In genomic region chr7:120731276-120731675, GRCh38 we compare ENCODE assay signal across 15 cellular contexts.
A peak's percentile ranks its signal among the peaks of the same experiment; 100 is the strongest.
DNase-seq lines count a peak whose midpoint lies in the region; ATAC-seq and TF ChIP-seq lines count a peak whose summit lies in the region.
"Had no signal": no experiment of that assay in that cellular context is flagged by ENCODE, and none has a peak within 500 bp of the region (broad histone marks: within the 10 kb centered on the region; RNA-seq: fewer than 3 reads in every experiment).

No MANE protein-coding gene starts in this region.

- peak overlapping the region; percentile 5 for H3K27ac Mint-ChIP-seq in activated T-cell treated with anti-CD3 and anti-CD28 coated beads, Interleukin-2, amount 50 U/mL, for 72 hours
- H3K27ac Mint-ChIP-seq in glutamatergic neuron (ENCODE audit: unreplicated experiment) = peak overlapping the region; percentile 72
- H3K27ac Mint-ChIP-seq: CD14-positive monocyte; CD4-positive, alpha-beta memory T cell; H9 had no signal

- H3K79me2 ChIP-seq in PC-9 (ENCODE audit: low read depth) = no peaks in the 10 kb centered on the region

- H3K4me3 ChIP-seq in PC-9 (no peak overlapping the region), gastroesophageal sphincter (no peak overlapping the region)
- H3K4me3 ChIP-seq: BLaER1 had no signal

- no peak for TF ChIP-seq EP300 in gastroesophageal sphincter (IDR thresholded peaks at IDR 0.05)

- H3K4me1 ChIP-seq in PC-9 (replicated peaks; ENCODE audit: insufficient read depth) (no peaks in the 10 kb centered on the region), gastroesophageal sphincter (no peaks in the 10 kb centered on the region)
- H3K4me1 ChIP-seq: BLaER1 had no signal

- no peak overlapping the region for H3K4me3 Mint-ChIP-seq in activated T-cell treated with anti-CD3 and anti-CD28 coated beads, Interleukin-2, amount 50 U/mL, for 72 hours
- H3K4me3 Mint-ChIP-seq in glutamatergic neuron (ENCODE audit: unreplicated experiment) = no peak overlapping the region
- H3K4me3 Mint-ChIP-seq: CD14-positive monocyte; CD4-positive, alpha-beta memory T cell; H9 had no signal

- POLR2A ChIA-PET in PC-9 (lab: Charles Lee; ENCODE audit: unreplicated experiment) = interaction anchor here (0.6 to 0.7 kb wide), 2 partner anchors 14 to 47 kb away, joined by 5 to 7 read pairs; no protein-coding TSS in a partner anchor

- DNase-seq in activated T-cell treated with anti-CD3 and anti-CD28 coated beads, Interleukin-2, amount 50 U/mL, for 72 hours = no peak
- no peak for DNase-seq in activated T-cell treated with anti-CD3 and anti-CD28 coated beads, Interleukin-2, amount 50 U/mL, for 48 hours
- DNase-seq in PC-9 (no peak), glutamatergic neuron (no peak), NCI-H2081 treated with DMSO at 0.1 percent for 48 hours (lab: John Stamatoyannopoulos, UW) (no peak), NCI-H2196 treated with DMSO at 0.1 percent for 48 hours (lab: John Stamatoyannopoulos, UW; ENCODE audit: unreplicated experiment) (no peak)
- DNase-seq: 8988T; CD4-positive, alpha-beta memory T cell; DMS53; DND-41; EL; H9 had no signal

- intact Hi-C loops in PC-9 (cut with micrococcal nuclease; ENCODE audit: unreplicated experiment) = loop anchor here (5.0 kb wide), 1 partner anchor 324 kb away; no protein-coding TSS in a partner anchor

- H3K9me2 ChIP-seq in PC-9 (ENCODE audit: insufficient read depth) = no peaks in the 10 kb centered on the region

- TF ChIP-seq CTCF in PC-9 (conservative IDR thresholded peaks at IDR 0.05) (no peak), glutamatergic neuron (IDR thresholded peaks at IDR 0.05; ENCODE audit: partially characterized antibody, unreplicated experiment) (no peak), gastroesophageal sphincter (IDR thresholded peaks at IDR 0.05) (no peak)

- H3K9me3 ChIP-seq in PC-9 (ENCODE audit: insufficient read depth, low read depth) (no peaks in the 10 kb centered on the region; the same call in none of the 2 replicates), gastroesophageal sphincter (no peaks in the 10 kb centered on the region)
- H3K9me3 ChIP-seq: BLaER1 had no signal

- no peak for TF ChIP-seq POLR2A in gastroesophageal sphincter (IDR thresholded peaks at IDR 0.05)

- peak overlapping the region; percentile 58; the same call in 1 of the 2 replicates for H2AFZ ChIP-seq in PC-9

- H3F3A ChIP-seq in PC-9 (ENCODE audit: insufficient read depth, low read depth) = no peaks in the 10 kb centered on the region

- H3K27ac ChIP-seq in PC-9 (no peak overlapping the region), gastroesophageal sphincter (no peak overlapping the region)
- H3K27ac ChIP-seq: BLaER1 had no signal

- no peaks in the 10 kb centered on the region for H4K20me1 ChIP-seq in PC-9 (ENCODE audit: insufficient read depth)
- H4K20me1 ChIP-seq: BLaER1 had no signal

- BruUV-seq in PC-9 (replicated peaks; lab: Mats Ljungman, UMichigan) = no TSS peak

- no peak for ATAC-seq in activated T-cell treated with anti-CD3 and anti-CD28 coated beads, Interleukin-2, amount 50 U/mL, for 72 hours (replicated peaks in 1 of 2)
- ATAC-seq in gastroesophageal sphincter = no peak

- H3K36me3 ChIP-seq in PC-9 (ENCODE audit: low read depth) (no peaks in the 10 kb centered on the region), gastroesophageal sphincter (no peaks in the 10 kb centered on the region)
- H3K36me3 ChIP-seq: BLaER1 had no signal

- CTCF ChIA-PET in PC-9 (lab: Charles Lee) = no interaction called here

- no peaks in the 10 kb centered on the region for H3K27me3 Mint-ChIP-seq in activated T-cell treated with anti-CD3 and anti-CD28 coated beads, Interleukin-2, amount 50 U/mL, for 72 hours (ENCODE audit: low read depth)
- H3K27me3 Mint-ChIP-seq in glutamatergic neuron (ENCODE audit: unreplicated experiment) = no peaks in the 10 kb centered on the region
- H3K27me3 Mint-ChIP-seq: CD4-positive, alpha-beta memory T cell had no signal

- H3K4me2 ChIP-seq in PC-9 = no peak overlapping the region
- H3K4me2 ChIP-seq: BLaER1 had no signal

- no peaks in the 10 kb centered on the region for H3K36me3 Mint-ChIP-seq in activated T-cell treated with anti-CD3 and anti-CD28 coated beads, Interleukin-2, amount 50 U/mL, for 72 hours (ENCODE audit: insufficient read depth in 2 of 2)
- H3K36me3 Mint-ChIP-seq in glutamatergic neuron (ENCODE audit: unreplicated experiment) = no peaks in the 10 kb centered on the region
- H3K36me3 Mint-ChIP-seq: CD14-positive monocyte; CD4-positive, alpha-beta memory T cell had no signal

- no peaks in the 10 kb centered on the region for H3K4me1 Mint-ChIP-seq in activated T-cell treated with anti-CD3 and anti-CD28 coated beads, Interleukin-2, amount 50 U/mL, for 72 hours (ENCODE audit: low read depth)
- peaks cover 38% of the 10 kb centered on the region for H3K4me1 Mint-ChIP-seq in glutamatergic neuron (ENCODE audit: low read depth, unreplicated experiment)
- H3K4me1 Mint-ChIP-seq: CD14-positive monocyte; CD4-positive, alpha-beta memory T cell had no signal

- H3K9me3 Mint-ChIP-seq in activated T-cell treated with anti-CD3 and anti-CD28 coated beads, Interleukin-2, amount 50 U/mL, for 72 hours = no peaks in the 10 kb centered on the region
- H3K9me3 Mint-ChIP-seq in glutamatergic neuron (ENCODE audit: unreplicated experiment) = no peaks in the 10 kb centered on the region
- H3K9me3 Mint-ChIP-seq: CD4-positive, alpha-beta memory T cell; H9 had no signal

- H3K27me3 ChIP-seq in PC-9 (ENCODE audit: insufficient read depth, low read depth) (no peaks in the 10 kb centered on the region), gastroesophageal sphincter (no peaks in the 10 kb centered on the region)
- H3K27me3 ChIP-seq: BLaER1 had no signal
